In genomic region chr19:14554382-14554812, GRCh38 we compare ENCODE assay signal across 10 cellular contexts. TPM values are rescaled to one million over a fixed set of nuclear protein-coding genes. Genes with fewer than 3 reads are reported as not detected.
DNase-seq lines count a peak whose midpoint lies in the region; ATAC-seq and TF ChIP-seq lines count a peak whose summit lies in the region.
"Had no signal": no experiment of that assay in that cellular context is flagged by ENCODE, and none has a peak within 500 bp of the region (broad histone marks: within the 10 kb centered on the region; RNA-seq: fewer than 3 reads in every experiment).

No MANE protein-coding gene starts in this region.

- peaks cover 5 to 73% (median 36%) of the 10 kb centered on the region in 4 donors for H3K4me1 Mint-ChIP-seq in CD4-positive, CD25-positive, alpha-beta regulatory T cell
- H3K4me1 Mint-ChIP-seq in chondrocyte (ENCODE audit: low read depth), result peaks cover 39% of the 10 kb centered on the region

- no peaks in the 10 kb centered on the region for H3K27me3 ChIP-seq in CD4-positive, CD25-positive, alpha-beta regulatory T cell (ENCODE audit: control insufficient read depth, insufficient read depth, low read length)
- no peaks in the 10 kb centered on the region for H3K27me3 ChIP-seq in adrenal gland
- H3K27me3 ChIP-seq: sigmoid colon had no signal

- intact Hi-C loops in adrenal gland (cut with DNase I), result no loop called here

- H3K36me3 Mint-ChIP-seq in CD4-positive, CD25-positive, alpha-beta regulatory T cell, result peaks cover 12% of the 10 kb centered on the region
- H3K36me3 Mint-ChIP-seq in chondrocyte (ENCODE audit: low read depth), result no peaks in the 10 kb centered on the region

- peaks cover 9% of the 10 kb centered on the region for H3K36me3 ChIP-seq in CD4-positive, CD25-positive, alpha-beta regulatory T cell (ENCODE audit: control insufficient read depth, insufficient read depth, low read length)
- H3K36me3 ChIP-seq in adrenal gland (replicated peaks in 1 of 2), result peaks cover 0 to under 1% of the 10 kb centered on the region in 2 donors

- no peaks in the 10 kb centered on the region for H3K9me3 Mint-ChIP-seq in CD4-positive, CD25-positive, alpha-beta regulatory T cell
- H3K9me3 Mint-ChIP-seq in chondrocyte (ENCODE audit: low read depth), result no peaks in the 10 kb centered on the region

- DNase-seq in CD4-positive, CD25-positive, alpha-beta regulatory T cell, result no peak
- DNase-seq in HuH-7.5 (ENCODE audit: low spot score) (peak; percentile 53), adrenal gland (peak in 3 of 7 donors; percentile 55 to 61 (median 57)), medulla oblongata (ENCODE audit: extremely low spot score) (peak; percentile 70), chondrocyte (ENCODE audit: low spot score) (no peak)
- DNase-seq: sigmoid colon; stimulated activated naive CD4-positive, alpha-beta T cell had no signal

- TF ChIP-seq CTCF in adrenal gland (IDR thresholded peaks at IDR 0.05) (peak in 3 of 6 experiments; percentile 19 to 42 (median 27)), chondrocyte (IDR thresholded peaks at IDR 0.05) (no peak)

- no peaks in the 10 kb centered on the region for H3K9me3 ChIP-seq in CD4-positive, CD25-positive, alpha-beta regulatory T cell (ENCODE audit: control insufficient read depth in 2 of 2, low read length in 2 of 2)
- no peaks in the 10 kb centered on the region for H3K9me3 ChIP-seq in adrenal gland (replicated peaks in 1 of 3)
- H3K9me3 ChIP-seq: sigmoid colon had no signal

- WGBS in adrenal gland, 4 donors, result 44 to 75% (median 61%) methylated on average over 1 to 6 of the region's 6 CpGs

- no peaks in the 10 kb centered on the region for H3K27me3 Mint-ChIP-seq in CD4-positive, CD25-positive, alpha-beta regulatory T cell
- H3K27me3 Mint-ChIP-seq in chondrocyte (ENCODE audit: low read depth), result no peaks in the 10 kb centered on the region

- peak overlapping the region in 2 of 3 donors; percentile 84 to 88 for H3K27ac Mint-ChIP-seq in CD4-positive, CD25-positive, alpha-beta regulatory T cell
- H3K27ac Mint-ChIP-seq in chondrocyte (ENCODE audit: unreplicated experiment), result no peak overlapping the region

- no peak for TF ChIP-seq POLR2A in adrenal gland (IDR thresholded peaks at IDR 0.05)

- no peak for ATAC-seq in CD4-positive, CD25-positive, alpha-beta regulatory T cell (ENCODE audit: low read depth in 2 of 2)
- ATAC-seq in GM19351 (IDR thresholded peaks at IDR 0.05; ENCODE audit: unreplicated experiment) (no peak), GM18498 (IDR thresholded peaks at IDR 0.05; ENCODE audit: unreplicated experiment) (no peak), GM18858 (IDR thresholded peaks at IDR 0.05; ENCODE audit: unreplicated experiment) (no peak)

- peak overlapping the region in 1 of 4 donors; percentile 57 for H3K4me3 Mint-ChIP-seq in CD4-positive, CD25-positive, alpha-beta regulatory T cell
- H3K4me3 Mint-ChIP-seq in chondrocyte (ENCODE audit: unreplicated experiment), result no peak overlapping the region

- no peak overlapping the region for H3K4me3 ChIP-seq in CD4-positive, CD25-positive, alpha-beta regulatory T cell (ENCODE audit: low read depth, low read length)
- H3K4me3 ChIP-seq in adrenal gland, result no peak overlapping the region
- H3K4me3 ChIP-seq: sigmoid colon had no signal

- H3K4me1 ChIP-seq in CD4-positive, CD25-positive, alpha-beta regulatory T cell (ENCODE audit: control insufficient read depth, insufficient read depth, low read length, poor library complexity, severe bottlenecking), result peaks cover 59% of the 10 kb centered on the region
- peaks cover 24 to 51% of the 10 kb centered on the region in 2 donors for H3K4me1 ChIP-seq in adrenal gland (replicated peaks in 1 of 2)

- H3K27ac ChIP-seq in CD4-positive, CD25-positive, alpha-beta regulatory T cell (ENCODE audit: insufficient read depth, low read length, poor library complexity, severe bottlenecking), result no peak overlapping the region
- peak overlapping the region in 3 of 5 donors; percentile 4 to 57 (median 51) for H3K27ac ChIP-seq in adrenal gland
- H3K27ac ChIP-seq: sigmoid colon had no signal

RNA-seq across cellular contexts. Expression of gene NDUFB7, which starts 17.5 kb away (rescaled TPM):
- 51.4 TPM for total RNA-seq in CD4-positive, CD25-positive, alpha-beta regulatory T cell
- 100 to 1,000 TPM; 196 to 238 (median 218) TPM for polyA plus RNA-seq in CD4-positive, CD25-positive, alpha-beta regulatory T cell
- total RNA-seq in adrenal gland, result 100 to 1,000 TPM; 170 to 658 (median 300) TPM
- 100 to 1,000 TPM in 2 of 3 donors, 10 to 100 TPM in 1; 19.1 to 848 (median 637) TPM for polyA plus RNA-seq in adrenal gland
- 126 to 154 TPM (median 128 TPM) in 3 replicates for total RNA-seq in chondrocyte

RNA-seq across cellular contexts. Expression of gene TECR, which starts 25.0 kb away (rescaled TPM):
- 159 TPM for total RNA-seq in CD4-positive, CD25-positive, alpha-beta regulatory T cell
- 100 to 1,000 TPM; 304 to 351 (median 335) TPM for polyA plus RNA-seq in CD4-positive, CD25-positive, alpha-beta regulatory T cell
- 100 to 1,000 TPM; 142 to 282 (median 212) TPM for total RNA-seq in adrenal gland
- 100 to 1,000 TPM; 212 to 610 (median 550) TPM for polyA plus RNA-seq in adrenal gland
- 69.4 to 98.0 TPM (median 70.7 TPM) in 3 replicates for total RNA-seq in chondrocyte

RNA-seq across cellular contexts. Expression of gene CLEC17A, which starts 28.5 kb away (rescaled TPM):
- total RNA-seq in CD4-positive, CD25-positive, alpha-beta regulatory T cell, result 0.25 TPM
- not detected for polyA plus RNA-seq in CD4-positive, CD25-positive, alpha-beta regulatory T cell
- total RNA-seq in adrenal gland (not detected), chondrocyte (not detected in 3 replicates)
- polyA plus RNA-seq in adrenal gland, result under 1 TPM in 2 of 3 donors, not detected in 1; 0.03 to 0.16 TPM
- total RNA-seq: sigmoid colon had no signal

RNA-seq across cellular contexts. Expression of gene DNAJB1, which starts 36.2 kb away (rescaled TPM):
- total RNA-seq in CD4-positive, CD25-positive, alpha-beta regulatory T cell, result 754 TPM
- 100 to 1,000 TPM; 302 to 349 (median 332) TPM for polyA plus RNA-seq in CD4-positive, CD25-positive, alpha-beta regulatory T cell
- total RNA-seq in adrenal gland, result 100 to 1,000 TPM in 6 of 8 donors, 10 to 100 TPM in 2; 86.9 to 208 (median 123) TPM
- polyA plus RNA-seq in adrenal gland, result 100 to 1,000 TPM in 1 of 3 donors, 10 to 100 TPM in 2; 42.5 to 192 (median 45.5) TPM
- 63.1 to 85.1 TPM (median 77.2 TPM) in 3 replicates for total RNA-seq in chondrocyte

RNA-seq across cellular contexts. Expression of gene GIPC1, which starts 58.5 kb away (rescaled TPM):
- 37.5 TPM for total RNA-seq in CD4-positive, CD25-positive, alpha-beta regulatory T cell
- 10 to 100 TPM; 44.0 to 62.0 (median 55.7) TPM for polyA plus RNA-seq in CD4-positive, CD25-positive, alpha-beta regulatory T cell
- total RNA-seq in adrenal gland (10 to 100 TPM; 52.2 to 69.9 (median 61.2) TPM), chondrocyte (83.7 to 107 TPM (median 99.6 TPM) in 3 replicates)
- 10 to 100 TPM; 26.6 to 85.7 (median 74.3) TPM for polyA plus RNA-seq in adrenal gland

Comparison
In these comparisons a context has a peak if more than half of its experiments do, and no peak if none do; other contexts are left out.
1. DNase-seq: peak in HuH-7.5 (single experiment) and medulla oblongata (single experiment); none in CD4-positive, CD25-positive, alpha-beta regulatory T cell (0 of 3) and chondrocyte (single experiment).